In genomic region chr5:41519801-41520200, GRCh38 we compare ENCODE assay signal across 1 cellular context.
TF ChIP-seq lines count a peak whose summit lies in the region.

No MANE protein-coding gene starts in this region.

TF ChIP-seq in H1, 55 proteins besides CTCF, POLR2A, EP300 and RAD21 (continued from another document):
- no peak for TF ChIP-seq TAF7 (optimal IDR thresholded peaks at IDR 0.05; ENCODE audit: borderline replicate concordance, low read depth, low read length)
- no peak for TF ChIP-seq USF2 (IDR thresholded peaks at IDR 0.05; ENCODE audit: low read length)
- TF ChIP-seq, protein P1, sequence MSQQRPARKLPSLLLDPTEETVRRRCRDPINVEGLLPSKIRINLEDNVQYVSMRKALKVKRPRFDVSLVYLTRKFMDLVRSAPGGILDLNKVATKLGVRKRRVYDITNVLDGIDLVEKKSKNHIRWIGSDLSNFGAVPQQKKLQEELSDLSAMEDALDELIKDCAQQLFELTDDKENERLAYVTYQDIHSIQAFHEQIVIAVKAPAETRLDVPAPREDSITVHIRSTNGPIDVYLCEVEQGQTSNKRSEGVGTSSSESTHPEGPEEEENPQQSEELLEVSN (IDR thresholded peaks at IDR 0.05): no peak
- no peak for TF ChIP-seq BCL11A (IDR thresholded peaks at IDR 0.05; ENCODE audit: low read depth in 2 of 2, low read length in 2 of 2)
- no peak for TF ChIP-seq CEBPB (IDR thresholded peaks at IDR 0.05; ENCODE audit: low read depth, low read length)
- no peak for TF ChIP-seq YY1 (IDR thresholded peaks at IDR 0.05; ENCODE audit: low read depth, low read length)
- TF ChIP-seq CHD7 (IDR thresholded peaks at IDR 0.05; ENCODE audit: insufficient replicate concordance, low read length): no peak
- no peak for TF ChIP-seq SAP30 (IDR thresholded peaks at IDR 0.05; ENCODE audit: insufficient read depth, insufficient replicate concordance, low read length)
- TF ChIP-seq SP2 (IDR thresholded peaks at IDR 0.05; ENCODE audit: low read length): no peak
- TF ChIP-seq CREB1 (IDR thresholded peaks at IDR 0.05): no peak
- no peak for TF ChIP-seq RNF2 (IDR thresholded peaks at IDR 0.05; ENCODE audit: borderline replicate concordance, low read depth, low read length, missing control alignments, poor library complexity, severe bottlenecking)
- TF ChIP-seq BACH1 (IDR thresholded peaks at IDR 0.05; ENCODE audit: low read length): no peak
- no peak for TF ChIP-seq MAFK (IDR thresholded peaks at IDR 0.05; ENCODE audit: low read depth, low read length)
TF ChIP-seq in H1: peak in this region for 0.
